In the genomic region with DNA sequence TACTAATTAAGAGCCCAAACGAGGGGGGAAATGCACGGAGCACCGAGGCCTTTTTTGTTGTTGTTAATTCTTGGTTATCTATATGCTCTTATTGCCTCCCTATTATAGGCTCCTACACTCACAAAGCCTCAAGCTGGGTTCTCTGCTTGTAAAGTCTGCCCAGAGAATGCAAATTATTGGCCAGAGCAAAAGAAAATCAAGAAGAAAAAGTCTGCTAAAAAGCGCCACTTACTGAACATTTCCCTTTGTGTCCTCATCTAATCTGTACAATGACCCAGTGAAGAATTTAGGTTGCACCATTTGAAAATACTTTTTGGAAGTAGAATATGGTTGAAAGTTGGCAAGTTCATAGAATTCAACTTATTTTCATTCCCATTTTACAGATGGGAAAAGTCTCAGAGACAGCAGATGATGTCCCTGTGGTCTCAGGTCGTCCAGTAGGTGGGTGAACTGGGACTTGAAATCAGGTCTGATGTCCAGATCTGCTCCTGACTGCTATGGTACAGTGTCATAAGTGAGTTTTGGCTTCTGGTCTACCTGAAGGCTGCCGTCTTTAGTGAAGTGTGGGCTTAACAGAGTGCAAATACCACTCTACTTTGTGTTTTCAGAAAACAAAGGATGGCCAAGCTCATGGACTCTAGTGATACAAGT, we compare ENCODE assay signal across 19 cellular contexts. TPM values are rescaled to one million over a fixed set of nuclear protein-coding genes. Genes with fewer than 3 reads are reported as not detected.
DNase-seq lines count a peak whose midpoint lies in the region; ATAC-seq and TF ChIP-seq lines count a peak whose summit lies in the region.
"Had no signal": no experiment of that assay in that cellular context is flagged by ENCODE, and none has a peak within 500 bp of the region (broad histone marks: within the 10 kb centered on the region; RNA-seq: fewer than 3 reads in every experiment).

No MANE protein-coding gene starts in this region.

- H3K27ac ChIP-seq in left ventricle myocardium inferior (replicated peaks): no peak overlapping the region
- no peak overlapping the region for H3K27ac ChIP-seq in osteoblast (ENCODE audit: low read depth, low read length)
- H3K27ac ChIP-seq in aorta (ENCODE audit: low read depth in 1 of 2, low read length in 2 of 2): no peak overlapping the region
- H3K27ac ChIP-seq: PC-9, SK-N-MC had no signal

- H3K27me3 ChIP-seq in left ventricle myocardium inferior (ENCODE audit: low read depth) (peaks cover 15% of the 10 kb centered on the region), osteoblast (ENCODE audit: insufficient read depth, low read length) (peaks cover 21% of the 10 kb centered on the region), aorta (ENCODE audit: control insufficient read depth in 1 of 2, insufficient read depth in 2 of 2, low read length in 1 of 2) (no peaks in the 10 kb centered on the region)

- 54 to 56% methylated on average over 6 of the region's 6 CpGs for WGBS in aorta, 2 donors

- H2AFZ ChIP-seq in osteoblast (ENCODE audit: low read length): no peak overlapping the region
- H2AFZ ChIP-seq: PC-9 had no signal

- H3K36me3 ChIP-seq in left ventricle myocardium inferior: no peaks in the 10 kb centered on the region
- H3K36me3 ChIP-seq in osteoblast (ENCODE audit: insufficient read depth, low read length): no peaks in the 10 kb centered on the region
- H3K36me3 ChIP-seq in aorta (ENCODE audit: control insufficient read depth in 1 of 2, insufficient read depth in 2 of 2, low read length in 1 of 2): no peaks in the 10 kb centered on the region

- peak overlapping the region; percentile 90 for H3K4me2 ChIP-seq in osteoblast (ENCODE audit: insufficient read depth, low read length)

- H4K20me1 ChIP-seq in osteoblast (ENCODE audit: insufficient read depth, low read length): no peaks in the 10 kb centered on the region

- intact Hi-C loops in left ventricle myocardium inferior (cut with micrococcal nuclease) (no loop called here), left cardiac atrium (cut with DNase I) (loop anchor here in 1 of 2 donors (10.0 kb wide), 1 partner anchor 151 kb away; no protein-coding TSS in a partner anchor), aorta (cut with DNase I) (no loop called here)

- no peak for ATAC-seq in left cardiac atrium
- ATAC-seq in aorta (ENCODE audit: low FRiP score): no peak
- ATAC-seq: stimulated activated memory B cell treated with anti-CD40 and anti-IgM and Interleukin-4, amounts not matched to agents 10 μg/mL and 1 μg/mL and 100 μg/mL, for 72 hours had no signal

- H3K4me1 ChIP-seq in left ventricle myocardium inferior (peaks cover 32% of the 10 kb centered on the region), osteoblast (ENCODE audit: insufficient read depth, low read length) (peaks cover 16% of the 10 kb centered on the region), aorta (ENCODE audit: control insufficient read depth in 1 of 2, insufficient read depth in 2 of 2, low read length in 2 of 2) (no peaks in the 10 kb centered on the region)

- H3K9me3 ChIP-seq in left ventricle myocardium inferior (replicated peaks) (no peaks in the 10 kb centered on the region), osteoblast (ENCODE audit: low read depth, low read length) (no peaks in the 10 kb centered on the region), aorta (ENCODE audit: control insufficient read depth, low read length) (no peaks in the 10 kb centered on the region)

- TF ChIP-seq CTCF in left ventricle myocardium inferior (IDR thresholded peaks at IDR 0.05; ENCODE audit: borderline replicate concordance) (no peak), fibroblast of mammary gland (conservative IDR thresholded peaks at IDR 0.05; ENCODE audit: control insufficient read depth, insufficient read depth, low read depth, low read length) (no peak), osteoblast (IDR thresholded peaks at IDR 0.05; ENCODE audit: extremely low read depth, low read depth, low read length) (no peak)

- H3K4me3 ChIP-seq in left ventricle myocardium inferior (peak overlapping the region; percentile 76), fibroblast of mammary gland (ENCODE audit: control insufficient read depth, low read depth, low read length) (peak overlapping the region; percentile 71), osteoblast (ENCODE audit: insufficient read depth, low read length) (no peak overlapping the region), aorta (ENCODE audit: low read length in 2 of 2) (peak overlapping the region; percentile 71 to 87)
- H3K4me3 ChIP-seq: PC-9, SK-N-MC had no signal

- H3K79me2 ChIP-seq in osteoblast (ENCODE audit: insufficient read depth, low read length): no peaks in the 10 kb centered on the region

- DNase-seq in left ventricle myocardium inferior (no peak), left cardiac atrium (no peak), fibroblast of mammary gland (ENCODE audit: low read depth) (no peak), osteoblast (ENCODE audit: insufficient read length, low spot score, missing footprints) (peak; percentile 65), aorta (no peak), amygdala (lab: John Stamatoyannopoulos, UW) (no peak), inferior parietal cortex (ENCODE audit: extremely low spot score) (no peak), OCI-M1 (lab: John Stamatoyannopoulos, UW) (no peak)
- DNase-seq: activated T-cell treated with anti-CD3 and anti-CD28 coated beads, Interleukin-2, amount 50 U/mL, for 24 hours; CD8-positive, alpha-beta memory T cell; DND-41; islet precursor cell; MV-4-11; NCI-H2029 treated with DMSO at 0.1 percent for 48 hours; NCI-H510A treated with DMSO at 0.1 percent for 48 hours; occipital lobe; PC-9 had no signal

RNA-seq across cellular contexts. Expression of a gene that starts 1.1 kb away (rescaled TPM):
- total RNA-seq in left ventricle myocardium inferior (6.0 TPM), left cardiac atrium (1 to 10 TPM; 3.5 to 7.0 TPM), osteoblast (8.3 and 11.2 TPM in 2 replicates), aorta (10 to 100 TPM; 24.5 to 48.4 TPM)
- 10 to 100 TPM; 26.4 to 28.0 TPM for polyA plus RNA-seq in aorta
- polyA plus RNA-seq: CD8-positive, alpha-beta memory T cell had no signal
